ENCODE assay signal across 1 cellular context in the genomic region with DNA sequence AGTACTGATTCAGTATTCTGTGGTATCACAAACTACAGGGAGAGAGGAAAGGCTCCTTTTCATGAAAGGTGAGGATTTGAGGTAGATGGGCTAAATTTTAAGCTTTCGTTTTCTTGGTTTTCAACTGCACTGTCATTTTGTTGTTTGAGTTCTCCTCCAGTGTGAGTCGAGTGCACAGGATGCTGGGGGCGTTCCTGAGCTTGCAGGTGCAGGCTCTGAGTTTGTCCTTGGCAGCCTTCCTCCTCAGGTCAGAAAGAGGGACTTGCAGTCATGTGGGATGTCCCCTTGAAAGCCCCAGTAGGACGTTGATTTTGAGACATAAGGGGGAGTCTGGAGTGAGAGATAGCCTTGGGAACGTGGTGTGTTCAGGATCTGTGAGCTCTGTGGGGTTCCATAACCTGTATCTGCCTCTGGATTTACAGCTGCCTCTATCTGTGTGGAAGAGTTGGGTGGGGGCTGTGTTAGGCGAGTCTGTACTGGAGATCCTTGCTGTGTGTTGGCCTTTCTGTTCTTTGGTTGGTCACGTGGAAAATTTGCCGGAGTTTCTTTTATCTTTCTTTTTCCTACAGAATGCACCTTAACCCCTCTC.
TF ChIP-seq lines count a peak whose summit lies in the region.

No MANE protein-coding gene starts in this region.

TF ChIP-seq in WTC11, 78 proteins besides CTCF, POLR2A, EP300 and RAD21 (continued from another document):
- TF ChIP-seq, protein P1, sequence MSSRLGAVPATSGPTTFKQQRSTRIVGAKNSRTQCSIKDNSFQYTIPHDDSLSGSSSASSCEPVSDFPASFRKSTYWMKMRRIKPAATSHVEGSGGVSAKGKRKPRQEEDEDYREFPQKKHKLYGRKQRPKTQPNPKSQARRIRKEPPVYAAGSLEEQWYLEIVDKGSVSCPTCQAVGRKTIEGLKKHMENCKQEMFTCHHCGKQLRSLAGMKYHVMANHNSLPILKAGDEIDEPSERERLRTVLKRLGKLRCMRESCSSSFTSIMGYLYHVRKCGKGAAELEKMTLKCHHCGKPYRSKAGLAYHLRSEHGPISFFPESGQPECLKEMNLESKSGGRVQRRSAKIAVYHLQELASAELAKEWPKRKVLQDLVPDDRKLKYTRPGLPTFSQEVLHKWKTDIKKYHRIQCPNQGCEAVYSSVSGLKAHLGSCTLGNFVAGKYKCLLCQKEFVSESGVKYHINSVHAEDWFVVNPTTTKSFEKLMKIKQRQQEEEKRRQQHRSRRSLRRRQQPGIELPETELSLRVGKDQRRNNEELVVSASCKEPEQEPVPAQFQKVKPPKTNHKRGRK (CRISPR knock-in tag; IDR thresholded peaks at IDR 0.05; ENCODE audit: borderline replicate concordance) = no peak
- no peak for TF ChIP-seq CBFB (CRISPR knock-in tag; IDR thresholded peaks at IDR 0.05; ENCODE audit: low read depth)
- no peak for TF ChIP-seq NR2C2 (CRISPR knock-in tag; IDR thresholded peaks at IDR 0.05)
